11 cellular contexts compared by ENCODE assay signal in the genomic region with DNA sequence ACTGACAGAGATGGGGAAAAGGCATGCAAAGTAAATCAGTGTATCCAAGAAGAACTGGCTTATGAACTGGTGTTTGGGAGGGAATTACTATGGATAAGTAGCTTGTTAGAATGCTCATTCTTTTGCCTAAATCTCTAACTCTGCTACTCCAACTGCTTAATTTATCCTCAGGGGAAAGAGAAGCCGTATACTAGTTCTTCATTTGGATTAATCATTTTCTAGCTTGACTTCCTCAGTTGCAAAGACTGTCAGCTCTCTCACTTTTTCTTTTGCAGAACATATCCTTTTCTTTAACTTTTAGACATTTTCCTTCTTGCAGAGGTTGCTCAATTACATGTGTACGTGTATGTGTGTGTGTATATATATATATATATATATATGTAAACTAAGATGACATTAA.
A peak's percentile ranks its signal among the peaks of the same experiment; 100 is the strongest.
DNase-seq lines count a peak whose midpoint lies in the region; ATAC-seq and TF ChIP-seq lines count a peak whose summit lies in the region.
"Had no signal": no experiment of that assay in that cellular context is flagged by ENCODE, and none has a peak within 500 bp of the region (broad histone marks: within the 10 kb centered on the region; RNA-seq: fewer than 3 reads in every experiment).

No MANE protein-coding gene starts in this region.

- H3K4me1 Mint-ChIP-seq in activated T-cell treated with anti-CD3 and anti-CD28 coated beads, Interleukin-2, amount 50 U/mL, for 24 hours (ENCODE audit: low read depth), result peaks cover 93% of the 10 kb centered on the region
- H3K4me1 Mint-ChIP-seq in activated naive CD8-positive, alpha-beta T cell (ENCODE audit: low read depth), result peaks cover 90% of the 10 kb centered on the region
- H3K4me1 Mint-ChIP-seq in stimulated activated effector memory CD8-positive, alpha-beta T cell treated with anti-CD3 and anti-CD28 coated beads, Interleukin-12 subunit alpha, Interleukin-12 subunit beta, amount 100 ng/mL, for 72 hours, result peaks cover 74% of the 10 kb centered on the region

- H3K27me3 Mint-ChIP-seq in activated T-cell treated with anti-CD3 and anti-CD28 coated beads, Interleukin-2, amount 50 U/mL, for 24 hours, result no peaks in the 10 kb centered on the region
- H3K27me3 Mint-ChIP-seq in activated naive CD8-positive, alpha-beta T cell, result no peaks in the 10 kb centered on the region

- ATAC-seq in HG03064 (IDR thresholded peaks at IDR 0.05; ENCODE audit: low read depth, unreplicated experiment), result peak; percentile 66
- ATAC-seq in stimulated activated effector memory CD8-positive, alpha-beta T cell treated with anti-CD3 and anti-CD28 coated beads, Interleukin-12 subunit alpha, Interleukin-12 subunit beta, amount 100 ng/mL, for 72 hours, result no peak
- no peak for ATAC-seq in HG03135 (IDR thresholded peaks at IDR 0.05; ENCODE audit: unreplicated experiment)

- no peak for DNase-seq in activated T-cell treated with anti-CD3 and anti-CD28 coated beads, Interleukin-2, amount 50 U/mL, for 24 hours
- no peak for DNase-seq in activated T-cell treated with anti-CD3 and anti-CD28 coated beads, Interleukin-2, amount 50 U/mL, for 1 hour
- no peak for DNase-seq in stimulated activated effector memory CD8-positive, alpha-beta T cell treated with anti-CD3 and anti-CD28 coated beads, Interleukin-12 subunit alpha, Interleukin-12 subunit beta, amount 100 ng/mL, for 72 hours (ENCODE audit: low spot score in 2 of 2)
- no peak for DNase-seq in GM10266 (ENCODE audit: extremely low spot score)
- DNase-seq in stimulated activated CD4-positive, alpha-beta T cell treated with anti-CD3 and anti-CD28 coated beads, Interleukin-15, amount 100 ng/mL, for 24 hours, result no peak
- DNase-seq: aorta, NCI-H187, NCI-H526 treated with DMSO at 0.1 percent for 48 hours had no signal

- H3K27ac Mint-ChIP-seq in activated T-cell treated with anti-CD3 and anti-CD28 coated beads, Interleukin-2, amount 50 U/mL, for 24 hours, result peak overlapping the region; percentile 80
- peak overlapping the region; percentile 51 for H3K27ac Mint-ChIP-seq in activated naive CD8-positive, alpha-beta T cell
- H3K27ac Mint-ChIP-seq in stimulated activated effector memory CD8-positive, alpha-beta T cell treated with anti-CD3 and anti-CD28 coated beads, Interleukin-12 subunit alpha, Interleukin-12 subunit beta, amount 100 ng/mL, for 72 hours, result no peak overlapping the region

- peaks cover 3% of the 10 kb centered on the region for H3K9me3 Mint-ChIP-seq in activated T-cell treated with anti-CD3 and anti-CD28 coated beads, Interleukin-2, amount 50 U/mL, for 24 hours
- H3K9me3 Mint-ChIP-seq in activated naive CD8-positive, alpha-beta T cell (ENCODE audit: low read depth), result no peaks in the 10 kb centered on the region
- H3K9me3 Mint-ChIP-seq in stimulated activated effector memory CD8-positive, alpha-beta T cell treated with anti-CD3 and anti-CD28 coated beads, Interleukin-12 subunit alpha, Interleukin-12 subunit beta, amount 100 ng/mL, for 72 hours, result no peaks in the 10 kb centered on the region

- no peak for TF ChIP-seq CTCF in GM10266 (IDR thresholded peaks at IDR 0.05; ENCODE audit: control insufficient read depth, insufficient read depth, low read depth, missing control alignments)

- peak overlapping the region; percentile 47 for H3K4me3 Mint-ChIP-seq in activated T-cell treated with anti-CD3 and anti-CD28 coated beads, Interleukin-2, amount 50 U/mL, for 24 hours
- H3K4me3 Mint-ChIP-seq in activated naive CD8-positive, alpha-beta T cell, result peak overlapping the region; percentile 28
- peak overlapping the region; percentile 82 for H3K4me3 Mint-ChIP-seq in stimulated activated effector memory CD8-positive, alpha-beta T cell treated with anti-CD3 and anti-CD28 coated beads, Interleukin-12 subunit alpha, Interleukin-12 subunit beta, amount 100 ng/mL, for 72 hours

- H3K36me3 Mint-ChIP-seq in activated T-cell treated with anti-CD3 and anti-CD28 coated beads, Interleukin-2, amount 50 U/mL, for 24 hours (ENCODE audit: low read depth), result peaks cover 6% of the 10 kb centered on the region
- H3K36me3 Mint-ChIP-seq in activated naive CD8-positive, alpha-beta T cell, result peaks cover 6% of the 10 kb centered on the region
- peaks cover 29% of the 10 kb centered on the region for H3K36me3 Mint-ChIP-seq in stimulated activated effector memory CD8-positive, alpha-beta T cell treated with anti-CD3 and anti-CD28 coated beads, Interleukin-12 subunit alpha, Interleukin-12 subunit beta, amount 100 ng/mL, for 72 hours

Comparison
In these comparisons a context has a peak if more than half of its experiments do, and no peak if none do; other contexts are left out.
1. H3K4me3 Mint-ChIP-seq: peak in every context shown above with its lines; median percentile 82 in stimulated activated effector memory CD8-positive, alpha-beta T cell treated with anti-CD3 and anti-CD28 coated beads, Interleukin-12 subunit alpha, Interleukin-12 subunit beta, amount 100 ng/mL, for 72 hours; 47 in activated T-cell treated with anti-CD3 and anti-CD28 coated beads, Interleukin-2, amount 50 U/mL, for 24 hours; 28 in activated naive CD8-positive, alpha-beta T cell.